Comparison of ENCODE assay signal across 1 cellular context in the genomic region with DNA sequence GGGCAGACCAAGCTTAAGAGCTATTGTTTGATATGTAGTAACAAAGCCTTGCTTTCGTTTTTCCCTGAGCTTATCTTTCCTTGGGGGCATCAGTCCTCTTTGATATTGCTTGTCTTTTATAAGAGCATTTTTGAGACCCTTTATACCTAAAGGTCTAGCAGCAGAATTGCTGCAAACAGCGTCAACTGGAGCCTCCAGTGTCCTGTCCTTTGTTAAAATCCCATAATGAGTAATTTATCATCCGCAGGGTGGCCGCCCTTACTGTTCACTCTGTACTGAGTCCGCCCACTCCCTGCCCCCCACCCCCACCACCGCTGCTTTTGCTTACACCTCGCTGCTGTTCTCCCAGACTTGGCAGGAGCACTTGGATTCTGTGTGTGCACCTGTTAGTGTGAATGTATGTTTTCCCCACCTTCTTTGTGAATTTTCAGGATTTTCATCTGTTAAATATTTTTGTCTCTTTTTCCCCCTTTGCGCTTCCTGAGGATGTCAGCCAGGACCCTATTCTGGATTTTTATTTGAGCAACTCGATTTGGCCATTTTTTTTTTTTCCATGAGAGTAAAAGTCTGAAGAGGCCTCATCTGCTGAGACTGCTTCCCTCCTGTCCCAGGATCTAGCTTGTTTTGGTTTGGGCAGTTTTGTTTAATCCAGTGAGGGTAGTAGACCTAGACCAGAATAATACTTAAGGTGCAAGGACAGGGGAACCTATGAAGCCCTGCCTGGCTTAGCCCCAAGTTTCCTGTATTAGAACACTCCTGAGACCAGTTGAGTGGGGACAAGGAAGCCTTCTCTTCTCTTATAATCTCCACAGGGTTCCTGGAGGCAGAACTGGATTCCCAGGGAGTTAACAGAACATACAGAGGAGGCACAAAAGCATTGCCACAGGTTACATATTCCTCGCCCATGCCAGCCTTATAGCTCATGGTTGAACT.
TF ChIP-seq lines count a peak whose summit lies in the region.

No MANE protein-coding gene starts in this region.

TF ChIP-seq in A549, 52 proteins besides CTCF, POLR2A, EP300 and RAD21:
- no peak for TF ChIP-seq ELK1 (IDR thresholded peaks at IDR 0.05; ENCODE audit: low read depth, low read length)
- TF ChIP-seq NPAS2 (CRISPR knock-in tag; IDR thresholded peaks at IDR 0.05; ENCODE audit: borderline replicate concordance), result no peak
- no peak for TF ChIP-seq REST (IDR thresholded peaks at IDR 0.05)
- TF ChIP-seq HOXB5 (CRISPR knock-in tag; IDR thresholded peaks at IDR 0.05), result no peak
- TF ChIP-seq RARB (CRISPR knock-in tag; IDR thresholded peaks at IDR 0.05), result no peak
- no peak for TF ChIP-seq RCOR1 (IDR thresholded peaks at IDR 0.05; ENCODE audit: low read depth, low read length)
- no peak for TF ChIP-seq POLR2AphosphoS2 (conservative IDR thresholded peaks at IDR 0.05; ENCODE audit: low read length)
- TF ChIP-seq PHF8 (IDR thresholded peaks at IDR 0.05; ENCODE audit: borderline replicate concordance, low read depth), result no peak
- TF ChIP-seq FOSB (CRISPR knock-in tag; IDR thresholded peaks at IDR 0.05), result no peak
- TF ChIP-seq NR3C1 (IDR thresholded peaks at IDR 0.05), result no peak
- no peak for TF ChIP-seq HMGXB4 (CRISPR knock-in tag; IDR thresholded peaks at IDR 0.05; ENCODE audit: borderline replicate concordance)
- no peak for TF ChIP-seq CBX2 (IDR thresholded peaks at IDR 0.05; ENCODE audit: borderline replicate concordance, low read depth)
- no peak for TF ChIP-seq ZSCAN20 (CRISPR knock-in tag; IDR thresholded peaks at IDR 0.05)
- TF ChIP-seq CBX8 (IDR thresholded peaks at IDR 0.05), result no peak
